In the genomic region with DNA sequence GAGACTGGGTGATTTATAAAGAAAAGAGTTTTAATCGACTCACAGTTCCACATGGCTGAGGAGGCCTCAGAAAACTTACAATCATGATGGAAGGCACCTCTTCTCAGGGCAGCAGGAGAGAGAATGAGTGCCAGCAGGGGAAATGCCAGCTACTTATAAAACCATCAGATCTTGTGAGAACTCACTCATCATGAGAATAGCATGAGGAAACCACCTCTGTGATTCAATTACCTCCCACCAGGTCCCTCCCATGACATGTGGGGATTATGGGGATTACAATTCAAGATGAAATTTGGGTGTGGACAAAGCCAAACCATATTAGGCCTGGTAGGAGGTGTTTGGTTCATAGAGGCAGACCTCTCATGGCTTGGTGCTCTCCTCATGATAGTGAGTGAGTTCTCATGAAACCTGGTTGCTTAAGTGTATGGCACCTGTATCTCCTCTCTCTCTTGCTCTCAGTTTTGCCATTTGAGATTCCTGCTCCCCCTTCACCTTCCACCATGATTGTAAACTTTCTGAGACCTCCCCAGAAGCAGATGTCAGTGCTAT, we compare ENCODE assay signal across 1 cellular context.
TF ChIP-seq lines count a peak whose summit lies in the region.

No MANE protein-coding gene starts in this region.

TF ChIP-seq in GM23338, 12 proteins besides CTCF, POLR2A, EP300 and RAD21 (continued from another document):
- no peak for TF ChIP-seq POLR2AphosphoS5 (IDR thresholded peaks at IDR 0.05; ENCODE audit: low read depth)
- TF ChIP-seq STAT1 (IDR thresholded peaks at IDR 0.05; ENCODE audit: unreplicated experiment): no peak
- no peak for TF ChIP-seq EZH2phosphoT487 (IDR thresholded peaks at IDR 0.05; ENCODE audit: unreplicated experiment)
